In genomic region chr1:38744452-38745350, GRCh38 we compare ENCODE assay signal across 21 cellular contexts.
"Had no signal": no experiment of that assay in that cellular context is flagged by ENCODE, and none has a peak within 500 bp of the region (broad histone marks: within the 10 kb centered on the region; RNA-seq: fewer than 3 reads in every experiment).

No MANE protein-coding gene starts in this region.

- H3K9me3 ChIP-seq: SK-N-SH had no signal

- DNase-seq: IMR-90, Kasumi-1, MM.1S, NCI-H1092 treated with DMSO at 0.1 percent for 48 hours, NCI-H1436 treated with DMSO at 0.1 percent for 48 hours, NCI-H1694, NCI-H187 treated with DMSO at 0.1 percent for 48 hours, NCI-H2029 treated with DMSO at 0.1 percent for 48 hours, NCI-H2171 treated with DMSO at 0.1 percent for 48 hours, NCI-H345, NCI-H446 treated with DMSO at 0.1 percent for 48 hours, NCI-H524, NCI-H526 treated with DMSO at 0.1 percent for 48 hours, NCI-H774, SHP77, SK-N-SH had no signal

- ATAC-seq: HepG2, Panc1, PC-3 had no signal

- H3K4me2 ChIP-seq: KMS-11, SK-N-SH had no signal

- H3K9ac ChIP-seq: KMS-11, SK-N-SH had no signal

- H3K27ac ChIP-seq: KMS-11, RWPE1 had no signal
